In the genomic region with DNA sequence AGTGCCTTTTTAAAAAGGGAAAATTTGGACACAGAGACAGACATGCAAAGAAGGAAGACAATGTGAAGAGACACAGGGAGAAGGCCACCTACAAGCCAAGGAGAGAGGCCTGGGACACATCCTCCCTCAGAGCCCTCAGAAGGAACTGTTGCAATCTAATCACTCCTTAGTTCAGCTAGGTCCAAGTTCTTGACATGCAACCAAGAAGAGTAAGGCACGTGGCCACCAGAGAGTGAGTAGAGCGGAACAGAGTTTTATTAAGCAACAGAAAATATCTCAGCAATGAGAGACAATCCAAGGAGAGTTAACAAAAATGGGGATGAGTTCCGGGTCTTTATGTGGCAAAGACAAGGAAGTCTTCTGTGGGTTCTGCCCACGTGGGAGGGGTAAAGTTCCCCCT, we compare ENCODE assay signal across 21 cellular contexts. TPM values are rescaled to one million over a fixed set of nuclear protein-coding genes. Genes with fewer than 3 reads are reported as not detected.
DNase-seq lines count a peak whose midpoint lies in the region; ATAC-seq and TF ChIP-seq lines count a peak whose summit lies in the region.
"Had no signal": no experiment of that assay in that cellular context is flagged by ENCODE, and none has a peak within 500 bp of the region (broad histone marks: within the 10 kb centered on the region; RNA-seq: fewer than 3 reads in every experiment).

No MANE protein-coding gene starts in this region.

- CTCF ChIA-PET in activated CD4-positive, alpha-beta T cell treated with anti-CD3 and anti-CD28 coated beads for 36 hours (lab: Charles Lee): no interaction called here

- 74 to 90% (median 81%) methylated on average over 4 of the region's 4 CpGs for WGBS in adrenal gland, 4 donors
- 64 to 73% methylated on average over 4 of the region's 4 CpGs for WGBS in esophagus squamous epithelium, 2 donors

- ATAC-seq in activated CD4-positive, alpha-beta T cell treated with anti-CD3 and anti-CD28 coated beads for 36 hours: no peak

- peak overlapping the region in 8 of 11 experiments; percentile 37 to 76 (median 64); a peak in 15 of 22 replicates for H3K27ac ChIP-seq in BLaER1 treated with 17β-estradiol and CSF1 and Interleukin-3, amounts not matched to agents 10 nM and 100 nM
- H3K27ac ChIP-seq in neutrophil: peak overlapping the region; percentile 70
- H3K27ac ChIP-seq in adrenal gland: no peak overlapping the region
- no peak overlapping the region for H3K27ac ChIP-seq in esophagus squamous epithelium
- H3K27ac ChIP-seq: C4-2B, ovary, sigmoid colon had no signal

- DNase-seq in activated CD4-positive, alpha-beta T cell treated with anti-CD3 and anti-CD28 coated beads for 36 hours: no peak
- no peak for DNase-seq in activated CD4-positive, alpha-beta T cell treated with anti-CD3 and anti-CD28 coated beads for 4 hours
- DNase-seq in SKM-1 (lab: John Stamatoyannopoulos, UW; ENCODE audit: unreplicated experiment) (peak; percentile 73), adrenal gland (no peak), esophagus squamous epithelium (lab: John Stamatoyannopoulos, UW) (no peak), HT-29 (ENCODE audit: low spot score) (no peak)
- DNase-seq: activated gamma-delta T cell treated with Interleukin-2 at 50 U/mL for 16 hours, DMS153, GOT3, NCI-H1436 treated with DMSO at 0.1 percent for 48 hours, NCI-H2171, ovary, sigmoid colon, stomach, T-helper 9 cell had no signal

- POLR2A ChIA-PET in activated CD4-positive, alpha-beta T cell treated with anti-CD3 and anti-CD28 coated beads for 36 hours (lab: Charles Lee): no interaction called here

- no peak overlapping the region for H3K4me3 Mint-ChIP-seq in activated CD4-positive, alpha-beta T cell treated with anti-CD3 and anti-CD28 coated beads for 36 hours

- intact Hi-C loops in activated CD4-positive, alpha-beta T cell treated with anti-CD3 and anti-CD28 coated beads for 36 hours (cut with DNase I, micrococcal nuclease): no loop called here
- intact Hi-C loops in adrenal gland (cut with DNase I) (no loop called here), esophagus squamous epithelium (cut with DNase I) (no loop called here)

- H3K9me3 ChIP-seq in BLaER1 treated with 17β-estradiol and CSF1 and Interleukin-3, amounts not matched to agents 10 nM and 100 nM (replicated peaks in 1 of 11): peaks cover 3 to 15% (median 12%) of the 10 kb centered on the region in 11 experiments; a peak in 13 of 22 replicates
- H3K9me3 ChIP-seq in neutrophil (no peaks in the 10 kb centered on the region), adrenal gland (replicated peaks in 1 of 3) (no peaks in the 10 kb centered on the region), esophagus squamous epithelium (no peaks in the 10 kb centered on the region)
- H3K9me3 ChIP-seq: ovary, sigmoid colon, stomach had no signal

- H3K27ac Mint-ChIP-seq in activated CD4-positive, alpha-beta T cell treated with anti-CD3 and anti-CD28 coated beads for 36 hours: peak overlapping the region; percentile 30

- no peaks in the 10 kb centered on the region for H3K36me3 Mint-ChIP-seq in activated CD4-positive, alpha-beta T cell treated with anti-CD3 and anti-CD28 coated beads for 36 hours (ENCODE audit: low read depth)

- TF ChIP-seq POLR2A in adrenal gland (IDR thresholded peaks at IDR 0.05) (no peak), esophagus squamous epithelium (IDR thresholded peaks at IDR 0.05) (no peak)

- H3K4me1 Mint-ChIP-seq in activated CD4-positive, alpha-beta T cell treated with anti-CD3 and anti-CD28 coated beads for 36 hours: peaks cover 20% of the 10 kb centered on the region

- H4K20me1 ChIP-seq in BLaER1 treated with 17β-estradiol and CSF1 and Interleukin-3, amounts not matched to agents 10 nM and 100 nM: no peaks in the 10 kb centered on the region

- TF ChIP-seq CTCF in neutrophil (IDR thresholded peaks at IDR 0.05) (no peak), adrenal gland (IDR thresholded peaks at IDR 0.05) (no peak), esophagus squamous epithelium (IDR thresholded peaks at IDR 0.05) (no peak)

- H3K4me3 ChIP-seq in BLaER1 treated with 17β-estradiol and CSF1 and Interleukin-3, amounts not matched to agents 10 nM and 100 nM: no peak overlapping the region
- H3K4me3 ChIP-seq in neutrophil (ENCODE audit: low read depth in 1 of 2, low read length in 1 of 2) (no peak overlapping the region), adrenal gland (no peak overlapping the region), esophagus squamous epithelium (no peak overlapping the region)
- H3K4me3 ChIP-seq: ovary, sigmoid colon, stomach had no signal

- peak overlapping the region in 4 of 11 experiments; percentile 22 to 34 (median 24); a peak in 2 of 22 replicates for H3K9ac ChIP-seq in BLaER1 treated with 17β-estradiol and CSF1 and Interleukin-3, amounts not matched to agents 10 nM and 100 nM

- no peaks in the 10 kb centered on the region for H3K36me3 ChIP-seq in BLaER1 treated with 17β-estradiol and CSF1 and Interleukin-3, amounts not matched to agents 10 nM and 100 nM
- H3K36me3 ChIP-seq in neutrophil (no peaks in the 10 kb centered on the region), adrenal gland (replicated peaks in 1 of 2) (no peaks in the 10 kb centered on the region), esophagus squamous epithelium (no peaks in the 10 kb centered on the region)
- H3K36me3 ChIP-seq: ovary, sigmoid colon, stomach had no signal

- no peaks in the 10 kb centered on the region for H3K27me3 ChIP-seq in BLaER1 treated with 17β-estradiol and CSF1 and Interleukin-3, amounts not matched to agents 10 nM and 100 nM
- H3K27me3 ChIP-seq in neutrophil (no peaks in the 10 kb centered on the region), adrenal gland (no peaks in the 10 kb centered on the region), esophagus squamous epithelium (peaks cover 0 to 33% (median 0%) of the 10 kb centered on the region in 4 donors)
- H3K27me3 ChIP-seq: ovary, sigmoid colon, stomach had no signal

- H3K27me3 Mint-ChIP-seq in activated CD4-positive, alpha-beta T cell treated with anti-CD3 and anti-CD28 coated beads for 36 hours: peaks cover 2% of the 10 kb centered on the region

- H3K4me1 ChIP-seq in BLaER1 treated with 17β-estradiol and CSF1 and Interleukin-3, amounts not matched to agents 10 nM and 100 nM: peaks cover 19 to 75% (median 59%) of the 10 kb centered on the region in 10 experiments
- H3K4me1 ChIP-seq in neutrophil (ENCODE audit: control insufficient read depth in 1 of 2, insufficient read depth in 1 of 2, low read depth in 1 of 2, low read length in 1 of 2): peaks cover 26 to 47% of the 10 kb centered on the region in 2 experiments
- H3K4me1 ChIP-seq in adrenal gland (replicated peaks in 1 of 2): no peaks in the 10 kb centered on the region
- H3K4me1 ChIP-seq in esophagus squamous epithelium: no peaks in the 10 kb centered on the region

- no peaks in the 10 kb centered on the region for H3K9me3 Mint-ChIP-seq in activated CD4-positive, alpha-beta T cell treated with anti-CD3 and anti-CD28 coated beads for 36 hours (ENCODE audit: low read depth)

- peak overlapping the region; percentile 54 to 92 (median 78) for H3K4me2 ChIP-seq in BLaER1 treated with 17β-estradiol and CSF1 and Interleukin-3, amounts not matched to agents 10 nM and 100 nM

RNA-seq across cellular contexts. Expression of a gene that starts 38.4 kb away (rescaled TPM):
- under 1 TPM; 0.16 to 0.35 TPM for total RNA-seq in activated CD4-positive, alpha-beta T cell treated with anti-CD3 and anti-CD28 coated beads for 36 hours
- under 1 TPM in 4 of 8 donors, not detected in 4; 0.14 to 0.63 (median 0.39) TPM for total RNA-seq in adrenal gland
- under 1 TPM; 0.16 to 0.42 (median 0.27) TPM for polyA plus RNA-seq in adrenal gland
- 1 to 10 TPM in 2 of 4 donors, under 1 TPM in 1, not detected in 1; 0.13 to 6.7 (median 1.7) TPM for total RNA-seq in esophagus squamous epithelium
- total RNA-seq in HT-29 (2014; rRNA removed; shearing (Covaris generic)): 54.3 and 61.7 TPM in 2 replicates
- total RNA-seq: HT1080, LHCN-M2, lung microvascular endothelial cell had no signal

Comparison
In these comparisons a context has a peak if more than half of its experiments do, and no peak if none do; other contexts are left out.
1. H3K27ac ChIP-seq: peak in BLaER1 treated with 17β-estradiol and CSF1 and Interleukin-3, amounts not matched to agents 10 nM and 100 nM (8 of 11) and neutrophil (single experiment); none in adrenal gland (0 of 5) and esophagus squamous epithelium (0 of 4).